1 cellular context compared by ENCODE assay signal in genomic region chrX:120115438-120115963, GRCh38.
TF ChIP-seq lines count a peak whose summit lies in the region.

Gene RHOXF1 (minus strand): TSS chrX:120115913. CDS start chrX:120115862, 51 bp downstream.

TF ChIP-seq in H1, 55 proteins besides CTCF, POLR2A, EP300 and RAD21 (continued from another document):
- no peak for TF ChIP-seq CTBP2 (IDR thresholded peaks at IDR 0.05; ENCODE audit: borderline replicate concordance, insufficient read depth, insufficient read length, low read length)
- TF ChIP-seq TEAD4 (IDR thresholded peaks at IDR 0.05; ENCODE audit: low read depth, low read length) = no peak
- TF ChIP-seq TAF7 (optimal IDR thresholded peaks at IDR 0.05; ENCODE audit: borderline replicate concordance, low read depth, low read length) = no peak
- TF ChIP-seq CREB1 (IDR thresholded peaks at IDR 0.05) = no peak
- TF ChIP-seq RNF2 (IDR thresholded peaks at IDR 0.05; ENCODE audit: borderline replicate concordance, low read depth, low read length, missing control alignments, poor library complexity, severe bottlenecking) = no peak
- TF ChIP-seq CHD7 (IDR thresholded peaks at IDR 0.05; ENCODE audit: insufficient replicate concordance, low read length) = no peak
TF ChIP-seq in H1: peak in this region for 0.
